In genomic region chr2:196586511-196586991, GRCh38 we compare ENCODE assay signal across 9 cellular contexts. TPM values are rescaled to one million over a fixed set of nuclear protein-coding genes. Genes with fewer than 3 reads are reported as not detected.
A peak's percentile ranks its signal among the peaks of the same experiment; 100 is the strongest.
DNase-seq lines count a peak whose midpoint lies in the region; ATAC-seq, FAIRE-seq and TF ChIP-seq lines count a peak whose summit lies in the region.
"Had no signal": no experiment of that assay in that cellular context is flagged by ENCODE, and none has a peak within 500 bp of the region (broad histone marks: within the 10 kb centered on the region; RNA-seq: fewer than 3 reads in every experiment).

No MANE protein-coding gene starts in this region.

- no peak overlapping the region for H3K9ac ChIP-seq in astrocyte (ENCODE audit: low read length)
- no peak overlapping the region for H3K9ac ChIP-seq in keratinocyte (ENCODE audit: control insufficient read depth, extremely low read depth, insufficient read depth, low read length)

- H3K4me1 ChIP-seq in astrocyte (ENCODE audit: insufficient read depth, low read length) (peaks cover 4% of the 10 kb centered on the region), keratinocyte (ENCODE audit: control insufficient read depth, extremely low read depth, insufficient read depth, low read length) (no peaks in the 10 kb centered on the region)

- dilution Hi-C loops in keratinocyte (cut with MboI; ENCODE audit: extremely low pct_ligation_motif_present, low sequenced_read_pairs), result no loop called here

- H3K9me3 ChIP-seq in astrocyte (ENCODE audit: insufficient read depth, low read depth, low read length), result no peaks in the 10 kb centered on the region
- H3K9me3 ChIP-seq in keratinocyte (ENCODE audit: control insufficient read depth, low read depth, low read length), result no peaks in the 10 kb centered on the region

- no peak for ATAC-seq in HG02884 (IDR thresholded peaks at IDR 0.05; ENCODE audit: unreplicated experiment)
- ATAC-seq in omental fat pad (ENCODE audit: low FRiP score), result no peak
- ATAC-seq in HG03139 (IDR thresholded peaks at IDR 0.05; ENCODE audit: unreplicated experiment), result no peak

- H3K27me3 Mint-ChIP-seq in astrocyte (ENCODE audit: low read depth, unreplicated experiment), result peaks cover 3% of the 10 kb centered on the region
- H3K27me3 Mint-ChIP-seq in activated T-helper 1 cell treated with anti-CD3 and anti-CD28 coated beads, Interleukin-12 subunit alpha, Interleukin-12 subunit beta, Interleukin-2, Interleukin-4 antibody, amounts not matched to agents 30 ng/mL and 10 ng/mL and 1 ng/mL, durations not matched to agents 14 hours and 24 hours and 36 hours (ENCODE audit: insufficient read depth), result peaks cover 32% of the 10 kb centered on the region

- H3K79me2 ChIP-seq in astrocyte (ENCODE audit: insufficient read depth, low read length) (peaks cover 8% of the 10 kb centered on the region), keratinocyte (ENCODE audit: control insufficient read depth, insufficient read depth, low read length) (no peaks in the 10 kb centered on the region)

- H3K36me3 ChIP-seq in astrocyte (ENCODE audit: insufficient read depth, low read length), result no peaks in the 10 kb centered on the region
- H3K36me3 ChIP-seq in keratinocyte (ENCODE audit: control insufficient read depth in 2 of 2, extremely low read depth in 1 of 2, insufficient read depth in 2 of 2, low read length in 2 of 2), result no peaks in the 10 kb centered on the region

- no peaks in the 10 kb centered on the region for H3K27me3 ChIP-seq in astrocyte (ENCODE audit: insufficient read depth, low read length)
- H3K27me3 ChIP-seq in keratinocyte (ENCODE audit: control insufficient read depth, extremely low read depth, insufficient read depth, low read length), result peaks cover 5% of the 10 kb centered on the region

- H4K20me1 ChIP-seq in astrocyte (ENCODE audit: insufficient read depth, low read length), result no peaks in the 10 kb centered on the region
- H4K20me1 ChIP-seq in keratinocyte (ENCODE audit: control insufficient read depth, extremely low read depth, insufficient read depth, low read length), result no peaks in the 10 kb centered on the region

- no peaks in the 10 kb centered on the region for H3K36me3 Mint-ChIP-seq in astrocyte (ENCODE audit: low read depth, unreplicated experiment)
- no peaks in the 10 kb centered on the region for H3K36me3 Mint-ChIP-seq in activated T-helper 1 cell treated with anti-CD3 and anti-CD28 coated beads, Interleukin-12 subunit alpha, Interleukin-12 subunit beta, Interleukin-2, Interleukin-4 antibody, amounts not matched to agents 30 ng/mL and 10 ng/mL and 1 ng/mL, durations not matched to agents 14 hours and 24 hours and 36 hours (ENCODE audit: low read depth)

- DNase-seq in DMS53 treated with DMSO at 0.1 percent for 48 hours (lab: John Stamatoyannopoulos, UW; ENCODE audit: unreplicated experiment) (peak; percentile 95), M059J (ENCODE audit: low read depth) (peak; percentile 93), astrocyte (ENCODE audit: low read depth) (peak; percentile 88), keratinocyte (ENCODE audit: low read depth, low spot score) (no peak), omental fat pad (ENCODE audit: low spot score) (no peak)
- no peak for DNase-seq in activated T-helper 1 cell treated with anti-CD3 and anti-CD28 coated beads, Interleukin-12 subunit alpha, Interleukin-12 subunit beta, Interleukin-2, Interleukin-4 antibody, amounts not matched to agents 30 ng/mL and 10 ng/mL and 1 ng/mL, durations not matched to agents 14 hours and 24 hours and 36 hours (ENCODE audit: low spot score)

- H3K4me2 ChIP-seq in astrocyte (ENCODE audit: low read length) (peak overlapping the region; percentile 51), keratinocyte (ENCODE audit: control insufficient read depth, extremely low read depth, insufficient read depth, low read depth, low read length) (no peak overlapping the region)

- TF ChIP-seq CTCF in astrocyte (IDR thresholded peaks at IDR 0.05; ENCODE audit: insufficient read depth, low read depth, low read length), result no peak
- no peak for TF ChIP-seq CTCF in keratinocyte (optimal IDR thresholded peaks at IDR 0.05 in 1 of 3, IDR thresholded peaks at IDR 0.05 in 1 of 3, conservative IDR thresholded peaks at IDR 0.05 in 1 of 3; ENCODE audit: extremely low read depth in 1 of 3, insufficient read depth in 2 of 3, low read length in 3 of 3)
- TF ChIP-seq CTCF in omental fat pad (IDR thresholded peaks at IDR 0.05), result no peak

- FAIRE-seq in astrocyte (lab: Jason Lieb, UNC), result peak; percentile 55
- FAIRE-seq in keratinocyte (lab: Jason Lieb, UNC), result peak; percentile 39

- H3K27ac Mint-ChIP-seq in astrocyte (ENCODE audit: unreplicated experiment), result no peak overlapping the region
- H3K27ac Mint-ChIP-seq in activated T-helper 1 cell treated with anti-CD3 and anti-CD28 coated beads, Interleukin-12 subunit alpha, Interleukin-12 subunit beta, Interleukin-2, Interleukin-4 antibody, amounts not matched to agents 30 ng/mL and 10 ng/mL and 1 ng/mL, durations not matched to agents 14 hours and 24 hours and 36 hours, result no peak overlapping the region
- H3K27ac Mint-ChIP-seq: dendritic cell treated with granulocyte-macrophage colony-stimulating factor and Interleukin-4, amounts not matched to agents 40 ng/mL and 50 ng/mL, for 4 days had no signal

- no peak overlapping the region for H3K27ac ChIP-seq in astrocyte (ENCODE audit: low read depth, low read length)
- H3K27ac ChIP-seq in keratinocyte (ENCODE audit: control insufficient read depth, insufficient read depth, low read length), result no peak overlapping the region

- H3K9me3 Mint-ChIP-seq in astrocyte (ENCODE audit: unreplicated experiment), result no peaks in the 10 kb centered on the region
- H3K9me3 Mint-ChIP-seq in activated T-helper 1 cell treated with anti-CD3 and anti-CD28 coated beads, Interleukin-12 subunit alpha, Interleukin-12 subunit beta, Interleukin-2, Interleukin-4 antibody, amounts not matched to agents 30 ng/mL and 10 ng/mL and 1 ng/mL, durations not matched to agents 14 hours and 24 hours and 36 hours, result peaks cover 9% of the 10 kb centered on the region
- H3K9me3 Mint-ChIP-seq: dendritic cell treated with granulocyte-macrophage colony-stimulating factor and Interleukin-4, amounts not matched to agents 40 ng/mL and 50 ng/mL, for 4 days had no signal

- H3K4me3 ChIP-seq in astrocyte (ENCODE audit: insufficient read depth, low read depth, low read length), result no peak overlapping the region
- no peak overlapping the region for H3K4me3 ChIP-seq in keratinocyte (ENCODE audit: control insufficient read depth in 2 of 3, extremely low read depth in 1 of 3, insufficient read depth in 2 of 3, low read depth in 1 of 3, low read length in 3 of 3)

- no peaks in the 10 kb centered on the region for H3K9me1 ChIP-seq in keratinocyte (ENCODE audit: control insufficient read depth, extremely low read depth, insufficient read depth, low read length)

- no peaks in the 10 kb centered on the region for H3K4me1 Mint-ChIP-seq in astrocyte (ENCODE audit: low read depth, unreplicated experiment)
- H3K4me1 Mint-ChIP-seq in activated T-helper 1 cell treated with anti-CD3 and anti-CD28 coated beads, Interleukin-12 subunit alpha, Interleukin-12 subunit beta, Interleukin-2, Interleukin-4 antibody, amounts not matched to agents 30 ng/mL and 10 ng/mL and 1 ng/mL, durations not matched to agents 14 hours and 24 hours and 36 hours (ENCODE audit: low read depth), result no peaks in the 10 kb centered on the region

- no peak overlapping the region for H2AFZ ChIP-seq in astrocyte (ENCODE audit: low read depth, low read length)
- no peak overlapping the region for H2AFZ ChIP-seq in keratinocyte (ENCODE audit: control insufficient read depth, low read length)

- intact Hi-C loops in activated T-helper 1 cell treated with anti-CD3 and anti-CD28 coated beads, Interleukin-12 subunit alpha, Interleukin-12 subunit beta, Interleukin-2, Interleukin-4 antibody, amounts not matched to agents 30 ng/mL and 10 ng/mL and 1 ng/mL, durations not matched to agents 14 hours and 24 hours and 36 hours (cut with micrococcal nuclease), result no loop called here

- no peak overlapping the region for H3K4me3 Mint-ChIP-seq in astrocyte (ENCODE audit: unreplicated experiment)
- no peak overlapping the region for H3K4me3 Mint-ChIP-seq in activated T-helper 1 cell treated with anti-CD3 and anti-CD28 coated beads, Interleukin-12 subunit alpha, Interleukin-12 subunit beta, Interleukin-2, Interleukin-4 antibody, amounts not matched to agents 30 ng/mL and 10 ng/mL and 1 ng/mL, durations not matched to agents 14 hours and 24 hours and 36 hours
- H3K4me3 Mint-ChIP-seq: dendritic cell treated with granulocyte-macrophage colony-stimulating factor and Interleukin-4, amounts not matched to agents 40 ng/mL and 50 ng/mL, for 4 days had no signal

RNA-seq across cellular contexts. Expression of gene HECW2, which starts 6.8 kb away (rescaled TPM):
- total RNA-seq in M059J (2014; rRNA removed; shearing (Covaris generic)), result 0.94 and 3.4 TPM in 2 replicates
- total RNA-seq in astrocyte (8.9 and 10.1 TPM in 2 replicates), omental fat pad (10 to 100 TPM in 3 of 4 donors, 1 to 10 TPM in 1; 8.5 to 52.6 (median 34.6) TPM)
- polyA plus RNA-seq in keratinocyte, result 0.15 to 0.20 TPM (median 0.17 TPM) in 3 replicates
- 0.22 TPM for polyA plus RNA-seq in keratinocyte (2011; ENCODE audit: low read depth)
- 0.29 and 0.34 TPM in 2 replicates for polyA plus RNA-seq in keratinocyte (2011; cell fraction: cytosol; rRNA removed)
- polyA plus RNA-seq in keratinocyte (2011; cell fraction: nucleus; rRNA removed), result 0.29 and 0.56 TPM in 2 replicates
- 0.07 and 0.14 TPM in 2 replicates for polyA plus RNA-seq in keratinocyte (2012; ENCODE audit: low replicate concordance)
- 0.51 to 0.82 TPM (median 0.76 TPM) in 3 replicates for polyA minus RNA-seq in keratinocyte
- polyA minus RNA-seq in keratinocyte (2011; cell fraction: cytosol; rRNA and poly(A)+ RNA removed), result not detected
- polyA minus RNA-seq in keratinocyte (2011; cell fraction: nucleus; rRNA and poly(A)+ RNA removed), result 0.42 and 0.85 TPM in 2 replicates
- total RNA-seq in activated T-helper 1 cell treated with anti-CD3 and anti-CD28 coated beads, Interleukin-12 subunit alpha, Interleukin-12 subunit beta, Interleukin-2, Interleukin-4 antibody, amounts not matched to agents 30 ng/mL and 10 ng/mL and 1 ng/mL, durations not matched to agents 14 hours and 24 hours and 36 hours, result 0.49 and 0.73 TPM in 2 replicates

RNA-seq across cellular contexts. Expression of gene CCDC150, which starts 53.0 kb away (rescaled TPM):
- total RNA-seq in M059J (2014; rRNA removed; shearing (Covaris generic)), result 3.7 and 3.9 TPM in 2 replicates
- 2.2 and 4.4 TPM in 2 replicates for total RNA-seq in astrocyte
- polyA plus RNA-seq in keratinocyte, result 0.86 to 5.0 TPM (median 2.3 TPM) in 3 replicates
- 1.2 TPM for polyA plus RNA-seq in keratinocyte (2011; ENCODE audit: low read depth)
- 0.26 and 0.40 TPM in 2 replicates for polyA plus RNA-seq in keratinocyte (2011; cell fraction: cytosol; rRNA removed)
- polyA plus RNA-seq in keratinocyte (2011; cell fraction: nucleus; rRNA removed), result 9.2 and 10.6 TPM in 2 replicates
- 0.61 and 1.6 TPM in 2 replicates for polyA plus RNA-seq in keratinocyte (2012; ENCODE audit: low replicate concordance)
- 1.2 to 7.8 TPM in 2 of 3 replicates, not detected in the other for polyA minus RNA-seq in keratinocyte
- not detected for polyA minus RNA-seq in keratinocyte (2011; cell fraction: cytosol; rRNA and poly(A)+ RNA removed)
- polyA minus RNA-seq in keratinocyte (2011; cell fraction: nucleus; rRNA and poly(A)+ RNA removed), result 1.3 and 3.6 TPM in 2 replicates
- total RNA-seq in activated T-helper 1 cell treated with anti-CD3 and anti-CD28 coated beads, Interleukin-12 subunit alpha, Interleukin-12 subunit beta, Interleukin-2, Interleukin-4 antibody, amounts not matched to agents 30 ng/mL and 10 ng/mL and 1 ng/mL, durations not matched to agents 14 hours and 24 hours and 36 hours, result 16.7 and 19.6 TPM in 2 replicates
- total RNA-seq in omental fat pad, result 1 to 10 TPM in 2 of 4 donors, under 1 TPM in 1, not detected in 1; 0.72 to 2.0 (median 1.4) TPM

Comparison
In these comparisons a context has a peak if more than half of its experiments do, and no peak if none do; other contexts are left out.
1. DNase-seq: peak in DMS53 treated with DMSO at 0.1 percent for 48 hours (single experiment), M059J (single experiment) and astrocyte (single experiment); none in keratinocyte (single experiment), activated T-helper 1 cell treated with anti-CD3 and anti-CD28 coated beads, Interleukin-12 subunit alpha, Interleukin-12 subunit beta, Interleukin-2, Interleukin-4 antibody, amounts not matched to agents 30 ng/mL and 10 ng/mL and 1 ng/mL, durations not matched to agents 14 hours and 24 hours and 36 hours (single experiment) and omental fat pad (single experiment).